ENCODE assay signal across 26 cellular contexts in the genomic region with DNA sequence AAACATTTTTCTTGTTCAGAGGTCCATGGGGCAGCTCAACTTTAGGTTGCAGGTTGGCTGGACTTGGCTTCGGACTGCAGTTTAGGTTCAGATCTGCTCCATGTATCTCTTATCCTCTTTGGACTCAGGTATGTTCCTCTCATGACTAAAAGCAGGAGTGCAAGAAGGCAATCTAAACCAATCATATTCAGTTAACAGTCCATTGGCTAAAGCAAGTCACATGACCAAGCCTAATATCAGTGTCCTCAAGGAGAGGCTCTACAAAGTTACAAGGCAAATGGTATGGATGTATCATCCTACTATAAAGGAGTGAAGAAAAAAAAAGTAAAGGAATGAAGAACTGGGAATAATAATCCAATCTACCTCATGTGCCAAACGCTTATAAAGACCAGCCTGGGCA. TPM values are rescaled to one million over a fixed set of nuclear protein-coding genes. Genes with fewer than 3 reads are reported as not detected.
DNase-seq lines count a peak whose midpoint lies in the region; ATAC-seq, FAIRE-seq and TF ChIP-seq lines count a peak whose summit lies in the region.
"Had no signal": no experiment of that assay in that cellular context is flagged by ENCODE, and none has a peak within 500 bp of the region (broad histone marks: within the 10 kb centered on the region; RNA-seq: fewer than 3 reads in every experiment).

No MANE protein-coding gene starts in this region.

- H3K4me1 ChIP-seq in HepG2 (ENCODE audit: insufficient read depth, low read length) (peaks cover 23% of the 10 kb centered on the region), right lobe of liver (peaks cover 0 to 11% (median 0%) of the 10 kb centered on the region in 4 donors)
- peaks cover 13% of the 10 kb centered on the region for H3K4me1 ChIP-seq in effector memory CD4-positive, alpha-beta T cell (ENCODE audit: control insufficient read depth, insufficient read depth, low read length, poor library complexity, severe bottlenecking)

- intact Hi-C loops in HepG2 (cut with micrococcal nuclease; ENCODE audit: unreplicated experiment) = loop anchor here (5.0 kb wide), 1 partner anchor 78 kb away; no protein-coding TSS in a partner anchor
- intact Hi-C loops in right lobe of liver (cut with DNase I) = no loop called here

- peaks cover 0 to 23% of the 10 kb centered on the region in 2 experiments; a peak in 3 of 5 replicates for H3K27me3 ChIP-seq in HepG2 (ENCODE audit: control insufficient read depth in 1 of 2, insufficient read depth in 2 of 2, low read length in 2 of 2)
- H3K27me3 ChIP-seq in right lobe of liver = no peaks in the 10 kb centered on the region
- no peaks in the 10 kb centered on the region for H3K27me3 ChIP-seq in effector memory CD4-positive, alpha-beta T cell (replicated peaks; ENCODE audit: control insufficient read depth, insufficient read depth, low read length, poor library complexity, severe bottlenecking)

- TF ChIP-seq CTCF in HepG2 (CRISPR knock-in tag; IDR thresholded peaks at IDR 0.05) = no peak
- TF ChIP-seq CTCF in right lobe of liver (IDR thresholded peaks at IDR 0.05) = no peak

- TF ChIP-seq POLR2A in HepG2 (IDR thresholded peaks at IDR 0.05; ENCODE audit: insufficient read depth in 1 of 2, low read depth in 2 of 2, low read length in 2 of 2) = no peak
- no peak for TF ChIP-seq POLR2A in right lobe of liver (IDR thresholded peaks at IDR 0.05)

- no peak overlapping the region for H2AFZ ChIP-seq in HepG2 (ENCODE audit: low read length)
- H2AFZ ChIP-seq: GM23338 had no signal

- H3K9me3 ChIP-seq in HepG2 (ENCODE audit: low read length) (no peaks in the 10 kb centered on the region), right lobe of liver (no peaks in the 10 kb centered on the region)
- no peaks in the 10 kb centered on the region for H3K9me3 ChIP-seq in effector memory CD4-positive, alpha-beta T cell (ENCODE audit: control insufficient read depth, low read length)

- H3K9ac ChIP-seq in HepG2 (ENCODE audit: insufficient read depth, low read depth, low read length) = no peak overlapping the region

- DNase-seq in HepG2 (ENCODE audit: low spot score) = no peak
- DNase-seq in right lobe of liver = no peak
- DNase-seq in SW480 (ENCODE audit: low spot score) = peak; percentile 23
- peak; percentile 14 for DNase-seq in germinal center (ENCODE audit: low spot score)
- DNase-seq in RCC 7860 (ENCODE audit: low spot score) = no peak
- no peak for DNase-seq in SKM-1 (lab: John Stamatoyannopoulos, UW; ENCODE audit: unreplicated experiment)
- no peak for DNase-seq in effector memory CD4-positive, alpha-beta T cell
- DNase-seq: ACHN, Kasumi-1, MV-4-11, NCI-H1105 treated with DMSO at 0.1 percent for 48 hours, NCI-H146, NCI-H2029, NCI-H446 treated with DMSO at 0.1 percent for 48 hours, NCI-H526, NCI-H82, SIG-M5 had no signal

- TF ChIP-seq RAD21 in HepG2 (CRISPR knock-in tag; IDR thresholded peaks at IDR 0.05) = no peak

- ATAC-seq in HepG2 = no peak
- no peak for ATAC-seq in right lobe of liver
- ATAC-seq: GM23338 had no signal

- no peaks in the 10 kb centered on the region for H4K20me1 ChIP-seq in HepG2 (ENCODE audit: insufficient read depth, low read length)

- TF ChIP-seq EP300 in HepG2 (IDR thresholded peaks at IDR 0.05; ENCODE audit: low read depth in 2 of 2, low read length in 2 of 2) (no peak), HepG2 (CRISPR knock-in tag; IDR thresholded peaks at IDR 0.05; ENCODE audit: borderline replicate concordance) (no peak)

- H3K27ac ChIP-seq in HepG2 (ENCODE audit: extremely low read length, insufficient read depth, low read length) (no peak overlapping the region), right lobe of liver (no peak overlapping the region)
- no peak overlapping the region for H3K27ac ChIP-seq in effector memory CD4-positive, alpha-beta T cell (ENCODE audit: insufficient read depth, low read length, poor library complexity, severe bottlenecking)
- H3K27ac ChIP-seq: 22Rv1, SK-N-MC had no signal

- H3K4me3 ChIP-seq in HepG2 (replicated peaks in 1 of 3; ENCODE audit: insufficient read depth in 1 of 3, low read depth in 2 of 3, low read length in 3 of 3) (no peak overlapping the region), right lobe of liver (no peak overlapping the region)
- no peak overlapping the region for H3K4me3 ChIP-seq in effector memory CD4-positive, alpha-beta T cell (ENCODE audit: insufficient read depth, low read depth, low read length, poor library complexity, severe bottlenecking)
- H3K4me3 ChIP-seq: GM23338, HAP-1, SK-N-MC had no signal

- no TSS peak for BruUV-seq in HepG2 (replicated peaks; lab: Mats Ljungman, UMichigan)

- 21% methylated on average over 2 of the region's 2 CpGs for WGBS in HepG2 (ENCODE audit: low lambda C conversion rate)
- 95% methylated on average over 2 of the region's 2 CpGs for WGBS in right lobe of liver (ENCODE audit: insufficient coverage, low coverage, low lambda C conversion rate, missing lambda C conversion rate)

- 0 out of 5 replicates have a peak, but pooled peaks cover 0 to 3% of the 10 kb centered on the region in 2 experiments for H3K36me3 ChIP-seq in HepG2 (replicated peaks in 1 of 2; ENCODE audit: control insufficient read depth in 1 of 2, insufficient read depth in 2 of 2, low read length in 2 of 2)
- H3K36me3 ChIP-seq in right lobe of liver = no peaks in the 10 kb centered on the region
- no peaks in the 10 kb centered on the region for H3K36me3 ChIP-seq in effector memory CD4-positive, alpha-beta T cell (ENCODE audit: control insufficient read depth, insufficient read depth, low read length)
- H3K36me3 ChIP-seq: HAP-1 had no signal

- no peak overlapping the region for H3K4me2 ChIP-seq in HepG2 (ENCODE audit: low read depth, low read length)
- H3K4me2 ChIP-seq: GM23338 had no signal

- POLR2A ChIA-PET in HepG2 (lab: Yijun Ruan, JAX) = no interaction called here

- in situ Hi-C loops in HepG2 (cut with HindIII; ENCODE audit: extremely low pct_ligation_motif_present, low pct_unique_long_range_greater_than_20kb) = loop anchor here (25.0 kb wide), 1 partner anchor 308 kb away; a partner anchor contains a TSS

- FAIRE-seq in HepG2 (lab: Jason Lieb, UNC) = no peak
- no peak for FAIRE-seq in RCC 7860 (lab: Jason Lieb, UNC)
- FAIRE-seq: D721Med, GM18507, HTR-8/SVneo had no signal

- CTCF ChIA-PET in HepG2 (lab: Yijun Ruan, JAX; ENCODE audit: low intra/inter-chr PET ratio, low total read pairs) = no interaction called here

- peaks cover 17% of the 10 kb centered on the region for H3K79me2 ChIP-seq in HepG2 (ENCODE audit: insufficient read depth, low read length)

RNA-seq across cellular contexts. Expression of a gene that starts 2.5 kb away (rescaled TPM):
- total RNA-seq in HepG2 (2016; rRNA removed; fragmentation: Illumina TruSeq; extraction: Trizol) (20.5 and 22.0 TPM in 2 replicates), right lobe of liver (1 to 10 TPM; 3.0 to 5.6 (median 3.7) TPM)
- total RNA-seq in HepG2 (2016; cell fraction: cytosol; rRNA removed; fragmentation: Illumina TruSeq; extraction: Trizol; ENCODE audit: low read depth) = 1.4 and 2.3 TPM in 2 replicates
- 20.8 and 23.2 TPM in 2 replicates for total RNA-seq in HepG2 (2016; cell fraction: insoluble cytoplasmic fraction; rRNA removed; fragmentation: Illumina TruSeq; extraction: Trizol)
- 4.9 and 5.2 TPM in 2 replicates for total RNA-seq in HepG2 (2016; cell fraction: membrane; rRNA removed; fragmentation: Illumina TruSeq; extraction: Trizol)
- total RNA-seq in HepG2 (2016; cell fraction: nucleus; rRNA removed; fragmentation: Illumina TruSeq; extraction: Trizol) = 19.7 and 20.2 TPM in 2 replicates
- polyA plus RNA-seq in HepG2 (2011; rRNA removed) = 19.5 and 21.2 TPM in 2 replicates
- polyA plus RNA-seq in HepG2 (2011; cell fraction: cytosol; rRNA removed) = 10.3 and 11.2 TPM in 2 replicates
- 59.7 and 75.5 TPM in 2 replicates for polyA plus RNA-seq in HepG2 (2011; cell fraction: nucleus; rRNA removed)
- 11.5 and 13.6 TPM in 2 replicates for polyA plus RNA-seq in HepG2 (2012)
- polyA plus RNA-seq in HepG2 (2016; cell fraction: cytosol; fragmentation: Illumina TruSeq; extraction: Trizol; ENCODE audit: low read depth) = 0.74 and 1.3 TPM in 2 replicates
- 17.2 and 18.6 TPM in 2 replicates for polyA plus RNA-seq in HepG2 (2016; cell fraction: insoluble cytoplasmic fraction; fragmentation: Illumina TruSeq; extraction: Trizol; ENCODE audit: low read depth)
- 2.2 and 2.4 TPM in 2 replicates for polyA plus RNA-seq in HepG2 (2016; cell fraction: membrane; fragmentation: Illumina TruSeq; extraction: Trizol; ENCODE audit: low read depth)
- 28.1 and 28.5 TPM in 2 replicates for polyA plus RNA-seq in HepG2 (2016; cell fraction: nucleus; fragmentation: Illumina TruSeq; extraction: Trizol; ENCODE audit: insufficient read depth, low read depth)
- 14.3 and 18.0 TPM in 2 replicates for polyA minus RNA-seq in HepG2 (2011; rRNA and poly(A)+ RNA removed; ENCODE audit: low replicate concordance)
- 6.7 and 7.3 TPM in 2 replicates for polyA minus RNA-seq in HepG2 (2011; cell fraction: cytosol; rRNA and poly(A)+ RNA removed)
- polyA minus RNA-seq in HepG2 (2011; cell fraction: nucleus; rRNA and poly(A)+ RNA removed) = 25.9 and 33.6 TPM in 2 replicates

RNA-seq across cellular contexts. Expression of a gene that starts 21.5 kb away (rescaled TPM):
- total RNA-seq in HepG2 (2016; rRNA removed; fragmentation: Illumina TruSeq; extraction: Trizol) (not detected in 2 replicates), right lobe of liver (not detected)
- not detected in 2 replicates for total RNA-seq in HepG2 (2016; cell fraction: cytosol; rRNA removed; fragmentation: Illumina TruSeq; extraction: Trizol; ENCODE audit: low read depth)
- total RNA-seq in HepG2 (2016; cell fraction: insoluble cytoplasmic fraction; rRNA removed; fragmentation: Illumina TruSeq; extraction: Trizol) = not detected in 2 replicates
- total RNA-seq in HepG2 (2016; cell fraction: membrane; rRNA removed; fragmentation: Illumina TruSeq; extraction: Trizol) = not detected in 2 replicates
- total RNA-seq in HepG2 (2016; cell fraction: nucleus; rRNA removed; fragmentation: Illumina TruSeq; extraction: Trizol) = not detected in 2 replicates
- not detected in 2 replicates for polyA plus RNA-seq in HepG2 (2011; rRNA removed)
- polyA plus RNA-seq in HepG2 (2011; cell fraction: cytosol; rRNA removed) = not detected in 2 replicates
- polyA plus RNA-seq in HepG2 (2011; cell fraction: nucleus; rRNA removed) = not detected in 2 replicates
- not detected in 2 replicates for polyA plus RNA-seq in HepG2 (2012)
- not detected in 2 replicates for polyA plus RNA-seq in HepG2 (2016; cell fraction: cytosol; fragmentation: Illumina TruSeq; extraction: Trizol; ENCODE audit: low read depth)
- not detected in 2 replicates for polyA plus RNA-seq in HepG2 (2016; cell fraction: insoluble cytoplasmic fraction; fragmentation: Illumina TruSeq; extraction: Trizol; ENCODE audit: low read depth)
- not detected in 2 replicates for polyA plus RNA-seq in HepG2 (2016; cell fraction: membrane; fragmentation: Illumina TruSeq; extraction: Trizol; ENCODE audit: low read depth)
- polyA plus RNA-seq in HepG2 (2016; cell fraction: nucleus; fragmentation: Illumina TruSeq; extraction: Trizol; ENCODE audit: insufficient read depth, low read depth) = not detected in 2 replicates
- polyA minus RNA-seq in HepG2 (2011; rRNA and poly(A)+ RNA removed; ENCODE audit: low replicate concordance) = not detected in 2 replicates
- not detected in 2 replicates for polyA minus RNA-seq in HepG2 (2011; cell fraction: cytosol; rRNA and poly(A)+ RNA removed)
- polyA minus RNA-seq in HepG2 (2011; cell fraction: nucleus; rRNA and poly(A)+ RNA removed) = not detected in 2 replicates
- total RNA-seq: M059J had no signal
- polyA plus RNA-seq: BJ, GM23338 had no signal

RNA-seq across cellular contexts. Expression of a gene that starts 59.7 kb away (rescaled TPM):
- 0.02 TPM in 1 of 2 replicates, not detected in the other for total RNA-seq in HepG2 (2016; rRNA removed; fragmentation: Illumina TruSeq; extraction: Trizol)
- not detected in 2 replicates for total RNA-seq in HepG2 (2016; cell fraction: cytosol; rRNA removed; fragmentation: Illumina TruSeq; extraction: Trizol; ENCODE audit: low read depth)
- total RNA-seq in HepG2 (2016; cell fraction: insoluble cytoplasmic fraction; rRNA removed; fragmentation: Illumina TruSeq; extraction: Trizol) = 0.04 TPM in 1 of 2 replicates, not detected in the other
- total RNA-seq in HepG2 (2016; cell fraction: membrane; rRNA removed; fragmentation: Illumina TruSeq; extraction: Trizol) = 0.03 TPM in 1 of 2 replicates, not detected in the other
- not detected in 2 replicates for total RNA-seq in HepG2 (2016; cell fraction: nucleus; rRNA removed; fragmentation: Illumina TruSeq; extraction: Trizol)
- polyA plus RNA-seq in HepG2 (2011; rRNA removed) = 0.09 and 0.11 TPM in 2 replicates
- 0.05 and 0.08 TPM in 2 replicates for polyA plus RNA-seq in HepG2 (2011; cell fraction: cytosol; rRNA removed)
- polyA plus RNA-seq in HepG2 (2011; cell fraction: nucleus; rRNA removed) = 0.06 and 0.07 TPM in 2 replicates
- 0.05 and 0.11 TPM in 2 replicates for polyA plus RNA-seq in HepG2 (2012)
- not detected in 2 replicates for polyA plus RNA-seq in HepG2 (2016; cell fraction: cytosol; fragmentation: Illumina TruSeq; extraction: Trizol; ENCODE audit: low read depth)
- polyA plus RNA-seq in HepG2 (2016; cell fraction: insoluble cytoplasmic fraction; fragmentation: Illumina TruSeq; extraction: Trizol; ENCODE audit: low read depth) = not detected in 2 replicates
- not detected in 2 replicates for polyA plus RNA-seq in HepG2 (2016; cell fraction: membrane; fragmentation: Illumina TruSeq; extraction: Trizol; ENCODE audit: low read depth)
- polyA plus RNA-seq in HepG2 (2016; cell fraction: nucleus; fragmentation: Illumina TruSeq; extraction: Trizol; ENCODE audit: insufficient read depth, low read depth) = not detected in 2 replicates
- 0.12 and 0.21 TPM in 2 replicates for polyA minus RNA-seq in HepG2 (2011; rRNA and poly(A)+ RNA removed; ENCODE audit: low replicate concordance)
- not detected in 2 replicates for polyA minus RNA-seq in HepG2 (2011; cell fraction: cytosol; rRNA and poly(A)+ RNA removed)
- polyA minus RNA-seq in HepG2 (2011; cell fraction: nucleus; rRNA and poly(A)+ RNA removed) = 0.13 TPM in 1 of 2 replicates, not detected in the other
- total RNA-seq in right lobe of liver = 1 to 10 TPM in 5 of 6 experiments, under 1 TPM in 1; 0.62 to 4.0 (median 2.3) TPM
- total RNA-seq: M059J had no signal
- polyA plus RNA-seq: BJ had no signal

Comparison
In these comparisons a context has a peak if more than half of its experiments do, and no peak if none do; other contexts are left out.
1. DNase-seq: peak in SW480 (single experiment) and germinal center (single experiment); none in HepG2 (single experiment), right lobe of liver (0 of 3), RCC 7860 (single experiment), SKM-1 (single experiment) and effector memory CD4-positive, alpha-beta T cell (0 of 3).